9 cellular contexts compared by ENCODE assay signal in the genomic region with DNA sequence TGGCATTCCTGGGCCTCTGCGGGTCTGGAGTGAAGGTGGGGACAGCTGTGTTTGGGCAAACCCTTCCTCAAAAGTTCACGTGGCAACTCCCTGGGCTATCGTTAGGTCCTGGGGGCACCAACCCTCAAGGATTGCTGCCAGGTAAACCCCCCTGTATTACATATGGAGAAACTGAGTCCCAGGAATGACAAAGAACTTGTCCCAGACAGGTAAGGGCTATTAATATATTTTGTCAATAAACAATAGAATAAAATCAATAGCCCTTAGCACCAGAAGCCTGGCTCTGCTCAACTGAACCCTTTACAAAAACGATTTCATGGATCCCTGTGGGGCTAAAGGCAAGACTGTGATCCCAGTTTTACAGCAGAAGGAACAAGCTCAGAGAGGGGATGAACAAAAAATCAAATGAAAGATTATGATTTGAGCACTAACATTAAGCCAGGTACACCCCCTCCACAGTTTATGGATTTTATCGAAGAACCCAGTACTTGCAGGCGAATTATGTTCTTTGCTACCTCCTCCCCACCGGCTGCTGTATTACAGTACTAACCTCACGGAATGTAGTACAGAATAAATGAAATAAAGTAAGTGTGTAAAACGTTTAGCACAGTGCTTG. TPM values are rescaled to one million over a fixed set of nuclear protein-coding genes. Genes with fewer than 3 reads are reported as not detected.
A peak's percentile ranks its signal among the peaks of the same experiment; 100 is the strongest.
DNase-seq lines count a peak whose midpoint lies in the region; ATAC-seq and TF ChIP-seq lines count a peak whose summit lies in the region.
"Had no signal": no experiment of that assay in that cellular context is flagged by ENCODE, and none has a peak within 500 bp of the region (broad histone marks: within the 10 kb centered on the region; RNA-seq: fewer than 3 reads in every experiment).

No MANE protein-coding gene starts in this region.

- in situ Hi-C loops in KBM-7 (cut with MboI; ENCODE audit: low pct_unique_long_range_greater_than_20kb, low sequenced_read_pairs), result no loop called here

- TF ChIP-seq EP300 in stomach (IDR thresholded peaks at IDR 0.05), result no peak

- peak; percentile 92 for DNase-seq in NCI-H2029 treated with DMSO at 0.1 percent for 48 hours (lab: John Stamatoyannopoulos, UW)
- DNase-seq in NCI-H2029 (lab: John Stamatoyannopoulos, UW), result no peak
- no peak for DNase-seq in stomach
- no peak for DNase-seq in KBM-7
- no peak for DNase-seq in NK-92 (lab: John Stamatoyannopoulos, UW; ENCODE audit: unreplicated experiment)
- DNase-seq: Karpas-422 had no signal

- H3K9me3 ChIP-seq in iPS-18c (ENCODE audit: control insufficient read depth, insufficient read depth, low read length) (peaks cover 3% of the 10 kb centered on the region), stomach (no peaks in the 10 kb centered on the region)

- 31 to 56% (median 34%) methylated on average over 9 of the region's 9 CpGs for WGBS in stomach, 5 donors

- intact Hi-C loops in stomach (cut with DNase I; ENCODE audit: low total_unique reads), result no loop called here

- H3K4me3 ChIP-seq in WI38 (ENCODE audit: low read depth, low read length) (peak overlapping the region; percentile 69), iPS-18c (ENCODE audit: insufficient read depth, low read depth, low read length) (peak overlapping the region; percentile 99; the same call in 1 of the 2 replicates), stomach (peak overlapping the region; percentile 57 to 85 (median 81))

- no peak for ATAC-seq in HG02759 (IDR thresholded peaks at IDR 0.05; ENCODE audit: unreplicated experiment)

- H3K27me3 ChIP-seq in stomach, result peaks cover 0 to 18% (median 5%) of the 10 kb centered on the region in 3 donors

- H3K36me3 ChIP-seq in stomach, result peaks cover 0 to 3% (median 0%) of the 10 kb centered on the region in 4 donors

- no peak for TF ChIP-seq CTCF in WI38 (IDR thresholded peaks at IDR 0.05; ENCODE audit: low read depth, low read length)
- no peak for TF ChIP-seq CTCF in stomach (IDR thresholded peaks at IDR 0.05)

- no peak for TF ChIP-seq POLR2A in stomach (IDR thresholded peaks at IDR 0.05)

- peak overlapping the region; percentile 75 to 96 (median 94) for H3K27ac ChIP-seq in stomach

- peaks cover 33 to 90% (median 81%) of the 10 kb centered on the region in 4 donors for H3K4me1 ChIP-seq in stomach

RNA-seq across cellular contexts. Expression of gene ID1, which starts 2.7 kb away (rescaled TPM):
- total RNA-seq in stomach, result 100 to 1,000 TPM; 315 to 475 (median 378) TPM
- 100 to 1,000 TPM; 168 to 585 (median 350) TPM for polyA plus RNA-seq in stomach

RNA-seq across cellular contexts. Expression of gene COX4I2, which starts 30.0 kb away (rescaled TPM):
- total RNA-seq in stomach, result 1 to 10 TPM in 2 of 5 donors, not detected in 3; 1.8 to 4.2 TPM
- 1 to 10 TPM; 1.8 to 6.7 (median 4.8) TPM for polyA plus RNA-seq in stomach
